ENCODE assay signal across 25 cellular contexts in the genomic region with DNA sequence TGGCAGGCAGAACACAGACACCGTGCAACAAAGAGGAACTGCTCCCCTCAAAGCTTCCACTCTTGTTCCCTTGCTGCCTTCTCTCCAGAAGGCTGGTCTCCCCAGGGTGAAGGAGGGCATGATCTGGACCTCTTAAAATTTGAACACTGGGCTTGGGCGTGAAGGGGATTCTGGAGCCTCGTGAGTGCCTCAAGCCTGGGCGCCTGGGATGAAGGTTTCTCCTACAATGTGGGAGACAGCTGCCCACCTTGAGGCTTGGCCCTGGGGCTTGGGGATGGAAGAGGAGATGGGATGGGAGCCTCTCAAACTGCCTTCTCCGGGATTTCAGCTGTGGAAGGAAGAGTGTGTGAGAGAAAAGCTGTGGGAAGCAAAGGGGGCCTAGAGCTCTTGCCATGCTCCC. TPM values are rescaled to one million over a fixed set of nuclear protein-coding genes. Genes with fewer than 3 reads are reported as not detected.
"Had no signal": no experiment of that assay in that cellular context is flagged by ENCODE, and none has a peak within 500 bp of the region (broad histone marks: within the 10 kb centered on the region; RNA-seq: fewer than 3 reads in every experiment).

No MANE protein-coding gene starts in this region.

- H3K4me1 ChIP-seq: breast epithelium had no signal

- H3K36me3 Mint-ChIP-seq: activated naive CD4-positive, alpha-beta T cell treated with anti-CD3 and anti-CD28 coated beads, Interleukin-2, amount 50 U/mL, for 24 hours had no signal

- H3K9me3 Mint-ChIP-seq: activated naive CD4-positive, alpha-beta T cell treated with anti-CD3 and anti-CD28 coated beads, Interleukin-2, amount 50 U/mL, for 24 hours; activated T-helper 1 cell treated with anti-CD3 and anti-CD28 coated beads, Interleukin-12 subunit alpha, Interleukin-12 subunit beta, Interleukin-2, Interleukin-4 antibody, amounts not matched to agents 30 ng/mL and 10 ng/mL and 1 ng/mL, durations not matched to agents 14 hours and 24 hours and 36 hours; T-helper 2 cell treated with Interferon-gamma antibody and Interleukin-4, amounts not matched to agents 5 μg/mL and 100 μg/mL, for 36 hours had no signal

- H3K9me3 ChIP-seq: breast epithelium had no signal

- H3K36me3 ChIP-seq: breast epithelium had no signal

- H3K27me3 Mint-ChIP-seq: activated naive CD4-positive, alpha-beta T cell treated with anti-CD3 and anti-CD28 coated beads, Interleukin-2, amount 50 U/mL, for 24 hours had no signal

- DNase-seq: activated CD4-positive, alpha-beta T cell treated with anti-CD3 and anti-CD28 coated beads for 48 hours; activated CD4-positive, alpha-beta T cell treated with anti-CD3 and anti-CD28 coated beads, Interleukin-2, amount 50 U/mL, for 4 hours; activated CD4-positive, CD25-positive, alpha-beta regulatory T cell treated with anti-CD3 and anti-CD28 coated beads, Interleukin-2, amount 50 U/mL, for 72 hours; activated CD8-positive, alpha-beta memory T cell treated with anti-CD3 and anti-CD28 coated beads, Interleukin-2, amount 50 U/mL, for 48 hours; activated CD8-positive, alpha-beta T cell treated with anti-CD3 and anti-CD28 coated beads, Interleukin-2, amount 10 ng/mL, durations not matched to agents 7 days and 5 days; activated effector memory CD4-positive, alpha-beta T cell treated with Interleukin-2 at 50 U/mL for 16 hours; activated naive CD4-positive, alpha-beta T cell; activated T-cell treated with anti-CD3 and anti-CD28 coated beads, Interleukin-2, amount 50 U/mL, for 1 hour; Karpas-422; MM.1S; NCI-H1105; NCI-H1436; NCI-H1694 treated with DMSO at 0.1 percent for 48 hours; NCI-H2029 treated with DMSO at 0.1 percent for 48 hours; NCI-H345; NCI-H510A; NCI-H526 treated with DMSO at 0.1 percent for 48 hours; NCI-H82; T-helper 1 cell had no signal

- H3K27ac ChIP-seq: breast epithelium, SK-N-MC had no signal

- ATAC-seq: activated CD8-positive, alpha-beta T cell treated with anti-CD3 and anti-CD28 coated beads, Interleukin-2, amount 10 ng/mL, durations not matched to agents 7 days and 5 days had no signal

- H3K4me3 Mint-ChIP-seq: activated CD8-positive, alpha-beta T cell treated with anti-CD3 and anti-CD28 coated beads, Interleukin-2, amount 10 ng/mL, durations not matched to agents 7 days and 5 days; activated naive CD4-positive, alpha-beta T cell treated with anti-CD3 and anti-CD28 coated beads, Interleukin-2, amount 50 U/mL, for 24 hours; activated T-helper 1 cell treated with anti-CD3 and anti-CD28 coated beads, Interleukin-12 subunit alpha, Interleukin-12 subunit beta, Interleukin-2, Interleukin-4 antibody, amounts not matched to agents 30 ng/mL and 10 ng/mL and 1 ng/mL, durations not matched to agents 14 hours and 24 hours and 36 hours; T-helper 2 cell treated with Interferon-gamma antibody and Interleukin-4, amounts not matched to agents 5 μg/mL and 100 μg/mL, for 36 hours had no signal

- H3K27me3 ChIP-seq: breast epithelium had no signal

- H3K4me3 ChIP-seq: breast epithelium, SK-N-MC had no signal

- H3K27ac Mint-ChIP-seq: activated CD8-positive, alpha-beta T cell treated with anti-CD3 and anti-CD28 coated beads, Interleukin-2, amount 10 ng/mL, durations not matched to agents 7 days and 5 days; activated naive CD4-positive, alpha-beta T cell treated with anti-CD3 and anti-CD28 coated beads, Interleukin-2, amount 50 U/mL, for 24 hours; T-helper 2 cell treated with Interferon-gamma antibody and Interleukin-4, amounts not matched to agents 5 μg/mL and 100 μg/mL, for 36 hours had no signal

RNA-seq across cellular contexts. Expression of a gene that starts 7.8 kb away (rescaled TPM):
- total RNA-seq: OCI-LY7 had no signal
